ENCODE assay signal across 28 cellular contexts in genomic region chr12:96064266-96064665, GRCh38. TPM values are rescaled to one million over a fixed set of nuclear protein-coding genes. Genes with fewer than 3 reads are reported as not detected.
A peak's percentile ranks its signal among the peaks of the same experiment; 100 is the strongest.
DNase-seq lines count a peak whose midpoint lies in the region; ATAC-seq, FAIRE-seq and TF ChIP-seq lines count a peak whose summit lies in the region.
"Had no signal": no experiment of that assay in that cellular context is flagged by ENCODE, and none has a peak within 500 bp of the region (broad histone marks: within the 10 kb centered on the region; RNA-seq: fewer than 3 reads in every experiment).

No MANE protein-coding gene starts in this region.

- POLR2A ChIA-PET in activated CD4-positive, alpha-beta T cell treated with anti-CD3 and anti-CD28 coated beads, Interleukin-2, amount 10 ng/mL, durations not matched to agents 7 days and 5 days (lab: Charles Lee), result interaction anchor here (0.7 to 0.9 kb wide), 2 partner anchors 69 to 151 kb away, joined by 3 to 4 read pairs; no protein-coding TSS in a partner anchor

- no peaks in the 10 kb centered on the region for H3K36me3 ChIP-seq in lung (ENCODE audit: control insufficient read depth in 2 of 2, insufficient read depth in 2 of 2, low read length in 2 of 2)
- H3K36me3 ChIP-seq: neural progenitor cell, sigmoid colon, suprapubic skin had no signal

- no peaks in the 10 kb centered on the region for H3K9me3 Mint-ChIP-seq in activated CD4-positive, alpha-beta T cell treated with anti-CD3 and anti-CD28 coated beads, Interleukin-2, amount 10 ng/mL, durations not matched to agents 24 days and 14 days
- H3K9me3 Mint-ChIP-seq in activated CD4-positive, alpha-beta T cell treated with anti-CD3 and anti-CD28 coated beads, Interleukin-2, amount 10 ng/mL, durations not matched to agents 7 days and 5 days, result no peaks in the 10 kb centered on the region
- H3K9me3 Mint-ChIP-seq in activated T-helper 17 cell treated with anti-CD3 and anti-CD28 coated beads, Interleukin-2, amount 50 U/mL, for 72 hours, result no peaks in the 10 kb centered on the region
- H3K9me3 Mint-ChIP-seq: brain; memory B cell; neural progenitor cell; stimulated activated effector memory CD8-positive, alpha-beta T cell treated with anti-CD3 and anti-CD28 coated beads, Interleukin-12 subunit alpha, Interleukin-12 subunit beta, amount 100 ng/mL, for 72 hours had no signal

- peak; percentile 62 for DNase-seq in activated CD4-positive, alpha-beta T cell treated with anti-CD3 and anti-CD28 coated beads, Interleukin-2, amount 10 ng/mL, durations not matched to agents 24 days and 14 days
- DNase-seq in activated CD4-positive, alpha-beta T cell treated with anti-CD3 and anti-CD28 coated beads, Interleukin-2, amount 10 ng/mL, durations not matched to agents 7 days and 5 days, result no peak
- DNase-seq in GM12891 (ENCODE audit: insufficient read length, low spot score), result no peak
- no peak for DNase-seq in lung (ENCODE audit: low spot score)
- no peak for DNase-seq in cerebellar cortex (ENCODE audit: low spot score)
- DNase-seq in NCI-H2107 treated with DMSO at 0.1 percent for 48 hours (lab: John Stamatoyannopoulos, UW; ENCODE audit: unreplicated experiment), result no peak
- DNase-seq: activated CD8-positive, alpha-beta T cell treated with anti-CD3 and anti-CD28 coated beads, Interleukin-2, amount 10 ng/mL, durations not matched to agents 7 days and 5 days; activated effector memory CD4-positive, alpha-beta T cell treated with anti-CD3 and anti-CD28 coated beads, Interleukin-2, amount 50 U/mL, for 16 hours; DMS153; NCI-H1092 treated with DMSO at 0.1 percent for 48 hours; NCI-H187; NCI-H526; NK-92 treated with Interleukin-12 subunit alpha and Interleukin-12 subunit beta, amount 100 ng/mL, for 24 hours; PC-9; SHP77; sigmoid colon; stimulated activated CD4-positive, alpha-beta T cell treated with anti-CD3 and anti-CD28 coated beads, Interleukin-4, amount 100 ng/mL, for 24 hours had no signal

- peak overlapping the region; percentile 43 for H3K27ac Mint-ChIP-seq in activated CD4-positive, alpha-beta T cell treated with anti-CD3 and anti-CD28 coated beads, Interleukin-2, amount 10 ng/mL, durations not matched to agents 24 days and 14 days
- H3K27ac Mint-ChIP-seq in activated CD4-positive, alpha-beta T cell treated with anti-CD3 and anti-CD28 coated beads, Interleukin-2, amount 10 ng/mL, durations not matched to agents 7 days and 5 days, result no peak overlapping the region
- H3K27ac Mint-ChIP-seq in activated T-helper 17 cell treated with anti-CD3 and anti-CD28 coated beads, Interleukin-2, amount 50 U/mL, for 72 hours, result no peak overlapping the region
- H3K27ac Mint-ChIP-seq: activated CD8-positive, alpha-beta T cell treated with anti-CD3 and anti-CD28 coated beads, Interleukin-2, amount 10 ng/mL, durations not matched to agents 7 days and 5 days; brain; memory B cell; neural progenitor cell had no signal

- intact Hi-C loops in activated CD4-positive, alpha-beta T cell treated with anti-CD3 and anti-CD28 coated beads, Interleukin-2, amount 10 ng/mL, durations not matched to agents 24 days and 14 days (cut with micrococcal nuclease), result loop anchor here (5.0 kb wide), 3 partner anchors 43 to 133 kb away; no protein-coding TSS in a partner anchor

- TF ChIP-seq CTCF in lung (IDR thresholded peaks at IDR 0.05; ENCODE audit: control extremely low read depth, extremely low read depth), result no peak

- TF ChIP-seq POLR2A in GM12891 (IDR thresholded peaks at IDR 0.05; ENCODE audit: low read depth, low read length), result no peak

- no peaks in the 10 kb centered on the region for H3K27me3 Mint-ChIP-seq in activated CD4-positive, alpha-beta T cell treated with anti-CD3 and anti-CD28 coated beads, Interleukin-2, amount 10 ng/mL, durations not matched to agents 24 days and 14 days
- H3K27me3 Mint-ChIP-seq in activated CD4-positive, alpha-beta T cell treated with anti-CD3 and anti-CD28 coated beads, Interleukin-2, amount 10 ng/mL, durations not matched to agents 7 days and 5 days, result no peaks in the 10 kb centered on the region
- no peaks in the 10 kb centered on the region for H3K27me3 Mint-ChIP-seq in activated T-helper 17 cell treated with anti-CD3 and anti-CD28 coated beads, Interleukin-2, amount 50 U/mL, for 72 hours
- H3K27me3 Mint-ChIP-seq: memory B cell had no signal

- no peaks in the 10 kb centered on the region for H3K4me1 ChIP-seq in lung (ENCODE audit: control insufficient read depth in 2 of 2, insufficient read depth in 2 of 2, low read length in 2 of 2)
- H3K4me1 ChIP-seq: neural progenitor cell, sigmoid colon had no signal

- CTCF ChIA-PET in activated CD4-positive, alpha-beta T cell treated with anti-CD3 and anti-CD28 coated beads, Interleukin-2, amount 10 ng/mL, durations not matched to agents 7 days and 5 days (lab: Charles Lee), result interaction anchor here (0.7 to 2.1 kb wide), 5 partner anchors 78 to 347 kb away, joined by 3 to 10 read pairs (median 3); no protein-coding TSS in a partner anchor

- FAIRE-seq in GM12891 (lab: Jason Lieb, UNC), result peak; percentile 64
- FAIRE-seq: H54, urothelium cell line had no signal

- H3K4me3 ChIP-seq in lung, result no peak overlapping the region
- H3K4me3 ChIP-seq: neural progenitor cell, PC-9, sigmoid colon, suprapubic skin had no signal

- no peak overlapping the region for H3K4me3 Mint-ChIP-seq in activated CD4-positive, alpha-beta T cell treated with anti-CD3 and anti-CD28 coated beads, Interleukin-2, amount 10 ng/mL, durations not matched to agents 24 days and 14 days
- H3K4me3 Mint-ChIP-seq in activated CD4-positive, alpha-beta T cell treated with anti-CD3 and anti-CD28 coated beads, Interleukin-2, amount 10 ng/mL, durations not matched to agents 7 days and 5 days, result no peak overlapping the region
- H3K4me3 Mint-ChIP-seq in activated T-helper 17 cell treated with anti-CD3 and anti-CD28 coated beads, Interleukin-2, amount 50 U/mL, for 72 hours, result no peak overlapping the region
- H3K4me3 Mint-ChIP-seq: activated CD8-positive, alpha-beta T cell treated with anti-CD3 and anti-CD28 coated beads, Interleukin-2, amount 10 ng/mL, durations not matched to agents 7 days and 5 days; brain; memory B cell; neural progenitor cell; stimulated activated effector memory CD8-positive, alpha-beta T cell treated with anti-CD3 and anti-CD28 coated beads, Interleukin-12 subunit alpha, Interleukin-12 subunit beta, amount 100 ng/mL, for 72 hours had no signal

- no peaks in the 10 kb centered on the region for H3K27me3 ChIP-seq in lung (ENCODE audit: control insufficient read depth, insufficient read depth)
- H3K27me3 ChIP-seq: neural progenitor cell, sigmoid colon, suprapubic skin had no signal

- no peaks in the 10 kb centered on the region for H3K36me3 Mint-ChIP-seq in activated CD4-positive, alpha-beta T cell treated with anti-CD3 and anti-CD28 coated beads, Interleukin-2, amount 10 ng/mL, durations not matched to agents 24 days and 14 days (ENCODE audit: low read depth)
- H3K36me3 Mint-ChIP-seq in activated CD4-positive, alpha-beta T cell treated with anti-CD3 and anti-CD28 coated beads, Interleukin-2, amount 10 ng/mL, durations not matched to agents 7 days and 5 days (ENCODE audit: low read depth), result no peaks in the 10 kb centered on the region
- no peaks in the 10 kb centered on the region for H3K36me3 Mint-ChIP-seq in activated T-helper 17 cell treated with anti-CD3 and anti-CD28 coated beads, Interleukin-2, amount 50 U/mL, for 72 hours (ENCODE audit: low read depth)
- H3K36me3 Mint-ChIP-seq: brain; neural progenitor cell; stimulated activated effector memory CD8-positive, alpha-beta T cell treated with anti-CD3 and anti-CD28 coated beads, Interleukin-12 subunit alpha, Interleukin-12 subunit beta, amount 100 ng/mL, for 72 hours had no signal

- peak; percentile 51 for ATAC-seq in activated T-helper 17 cell treated with anti-CD3 and anti-CD28 coated beads, Interleukin-2, amount 50 U/mL, for 72 hours (replicated peaks)
- peak; percentile 58 for ATAC-seq in lung (ENCODE audit: insufficient read depth, low FRiP score)
- ATAC-seq in GM21447 (IDR thresholded peaks at IDR 0.05; ENCODE audit: unreplicated experiment), result no peak
- ATAC-seq: activated CD8-positive, alpha-beta T cell treated with anti-CD3 and anti-CD28 coated beads, Interleukin-2, amount 10 ng/mL, durations not matched to agents 7 days and 5 days; stimulated activated effector memory CD8-positive, alpha-beta T cell treated with anti-CD3 and anti-CD28 coated beads, Interleukin-12 subunit alpha, Interleukin-12 subunit beta, amount 100 ng/mL, for 72 hours had no signal

- H3K27ac ChIP-seq in lung (ENCODE audit: low read depth in 1 of 2, low read length in 1 of 2), result no peak overlapping the region
- H3K27ac ChIP-seq: epithelial cell of prostate, HL-60, neural progenitor cell, PC-9, sigmoid colon, suprapubic skin had no signal

- H3K4me1 Mint-ChIP-seq in activated CD4-positive, alpha-beta T cell treated with anti-CD3 and anti-CD28 coated beads, Interleukin-2, amount 10 ng/mL, durations not matched to agents 24 days and 14 days, result peaks cover 24% of the 10 kb centered on the region
- H3K4me1 Mint-ChIP-seq in activated CD4-positive, alpha-beta T cell treated with anti-CD3 and anti-CD28 coated beads, Interleukin-2, amount 10 ng/mL, durations not matched to agents 7 days and 5 days, result peaks cover 29% of the 10 kb centered on the region
- H3K4me1 Mint-ChIP-seq in activated T-helper 17 cell treated with anti-CD3 and anti-CD28 coated beads, Interleukin-2, amount 50 U/mL, for 72 hours, result peaks cover 22% of the 10 kb centered on the region
- H3K4me1 Mint-ChIP-seq: brain had no signal

- 32 to 49% methylated on average over 2 of the region's 2 CpGs for WGBS in lung, 2 donors

- no peaks in the 10 kb centered on the region for H3K9me3 ChIP-seq in lung (ENCODE audit: control insufficient read depth in 2 of 2, insufficient read depth in 1 of 2, low read length in 1 of 2)
- H3K9me3 ChIP-seq: sigmoid colon, suprapubic skin had no signal

TF ChIP-seq in GM12891, 5 proteins besides CTCF, POLR2A, EP300 and RAD21:
- TF ChIP-seq TAF1 (IDR thresholded peaks at IDR 0.05; ENCODE audit: low read depth, low read length) (no peak), SPI1 (IDR thresholded peaks at IDR 0.05; ENCODE audit: low read depth, low read length) (no peak), POLR2AphosphoS5 (IDR thresholded peaks at IDR 0.05; ENCODE audit: low read depth, low read length) (no peak), POU2F2 (IDR thresholded peaks at IDR 0.05; ENCODE audit: low read depth, low read length) (no peak), PAX5 (IDR thresholded peaks at IDR 0.05; ENCODE audit: insufficient read depth, low read length, severe bottlenecking) (no peak)

RNA-seq across cellular contexts. Expression of gene LTA4H, which starts 28.9 kb away (rescaled TPM):
- total RNA-seq in activated CD4-positive, alpha-beta T cell treated with anti-CD3 and anti-CD28 coated beads, Interleukin-2, amount 10 ng/mL, durations not matched to agents 24 days and 14 days, result 63.4 and 64.1 TPM in 2 replicates
- 10 to 100 TPM; 55.8 to 56.2 TPM for total RNA-seq in activated CD4-positive, alpha-beta T cell treated with anti-CD3 and anti-CD28 coated beads, Interleukin-2, amount 10 ng/mL, durations not matched to agents 7 days and 5 days
- polyA plus RNA-seq in GM12891 (2012; ENCODE audit: low read depth, missing spikeins), result 38.9 TPM
- total RNA-seq in activated T-helper 17 cell treated with anti-CD3 and anti-CD28 coated beads, Interleukin-2, amount 50 U/mL, for 72 hours, result 100 to 1,000 TPM in 1 of 2 donors, 10 to 100 TPM in 1; 95.4 to 127 TPM
- 100 to 1,000 TPM; 168 to 262 TPM for total RNA-seq in lung
- polyA plus RNA-seq in lung, result 100 to 1,000 TPM; 145 to 176 TPM
